Comparison of ENCODE assay signal across 1 cellular context in the genomic region with DNA sequence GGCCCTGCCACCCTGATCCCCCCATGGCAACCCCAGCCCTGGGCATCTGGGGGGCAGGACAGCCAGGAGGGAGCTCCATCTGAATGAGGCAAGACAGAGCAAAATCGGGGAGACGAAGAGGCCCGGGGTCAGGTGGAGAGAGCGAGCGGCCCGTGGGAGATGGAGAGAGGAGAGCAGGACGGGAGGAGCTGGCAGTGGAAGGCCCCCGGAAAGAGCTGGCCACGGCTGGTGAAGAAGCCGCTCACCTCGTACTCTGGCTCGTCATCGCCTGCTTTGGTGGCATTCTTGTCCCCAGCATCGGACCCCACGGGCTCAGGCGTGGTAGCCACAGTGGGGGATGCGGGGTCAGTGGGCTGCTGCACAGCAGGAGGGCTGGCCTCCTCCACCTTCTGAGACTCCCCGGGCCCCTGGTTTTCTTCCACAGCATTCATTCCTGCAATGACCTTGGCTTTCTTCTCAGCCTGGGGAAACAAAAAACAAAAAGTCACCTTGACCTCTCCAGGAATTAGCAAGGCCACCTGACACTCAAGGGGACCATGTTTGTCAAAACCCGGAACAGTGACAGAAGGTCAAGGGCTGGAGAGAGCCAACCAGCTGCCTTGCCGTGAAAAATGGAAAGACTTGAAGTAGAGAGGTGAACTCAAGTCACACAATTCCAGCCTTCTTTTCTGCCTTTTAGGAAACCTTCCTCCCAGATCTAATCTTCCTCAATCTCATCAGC.
TF ChIP-seq lines count a peak whose summit lies in the region.

No MANE protein-coding gene starts in this region.

TF ChIP-seq in GM23338, 12 proteins besides CTCF, POLR2A, EP300 and RAD21 (continued from another document):
- TF ChIP-seq, protein P1, sequence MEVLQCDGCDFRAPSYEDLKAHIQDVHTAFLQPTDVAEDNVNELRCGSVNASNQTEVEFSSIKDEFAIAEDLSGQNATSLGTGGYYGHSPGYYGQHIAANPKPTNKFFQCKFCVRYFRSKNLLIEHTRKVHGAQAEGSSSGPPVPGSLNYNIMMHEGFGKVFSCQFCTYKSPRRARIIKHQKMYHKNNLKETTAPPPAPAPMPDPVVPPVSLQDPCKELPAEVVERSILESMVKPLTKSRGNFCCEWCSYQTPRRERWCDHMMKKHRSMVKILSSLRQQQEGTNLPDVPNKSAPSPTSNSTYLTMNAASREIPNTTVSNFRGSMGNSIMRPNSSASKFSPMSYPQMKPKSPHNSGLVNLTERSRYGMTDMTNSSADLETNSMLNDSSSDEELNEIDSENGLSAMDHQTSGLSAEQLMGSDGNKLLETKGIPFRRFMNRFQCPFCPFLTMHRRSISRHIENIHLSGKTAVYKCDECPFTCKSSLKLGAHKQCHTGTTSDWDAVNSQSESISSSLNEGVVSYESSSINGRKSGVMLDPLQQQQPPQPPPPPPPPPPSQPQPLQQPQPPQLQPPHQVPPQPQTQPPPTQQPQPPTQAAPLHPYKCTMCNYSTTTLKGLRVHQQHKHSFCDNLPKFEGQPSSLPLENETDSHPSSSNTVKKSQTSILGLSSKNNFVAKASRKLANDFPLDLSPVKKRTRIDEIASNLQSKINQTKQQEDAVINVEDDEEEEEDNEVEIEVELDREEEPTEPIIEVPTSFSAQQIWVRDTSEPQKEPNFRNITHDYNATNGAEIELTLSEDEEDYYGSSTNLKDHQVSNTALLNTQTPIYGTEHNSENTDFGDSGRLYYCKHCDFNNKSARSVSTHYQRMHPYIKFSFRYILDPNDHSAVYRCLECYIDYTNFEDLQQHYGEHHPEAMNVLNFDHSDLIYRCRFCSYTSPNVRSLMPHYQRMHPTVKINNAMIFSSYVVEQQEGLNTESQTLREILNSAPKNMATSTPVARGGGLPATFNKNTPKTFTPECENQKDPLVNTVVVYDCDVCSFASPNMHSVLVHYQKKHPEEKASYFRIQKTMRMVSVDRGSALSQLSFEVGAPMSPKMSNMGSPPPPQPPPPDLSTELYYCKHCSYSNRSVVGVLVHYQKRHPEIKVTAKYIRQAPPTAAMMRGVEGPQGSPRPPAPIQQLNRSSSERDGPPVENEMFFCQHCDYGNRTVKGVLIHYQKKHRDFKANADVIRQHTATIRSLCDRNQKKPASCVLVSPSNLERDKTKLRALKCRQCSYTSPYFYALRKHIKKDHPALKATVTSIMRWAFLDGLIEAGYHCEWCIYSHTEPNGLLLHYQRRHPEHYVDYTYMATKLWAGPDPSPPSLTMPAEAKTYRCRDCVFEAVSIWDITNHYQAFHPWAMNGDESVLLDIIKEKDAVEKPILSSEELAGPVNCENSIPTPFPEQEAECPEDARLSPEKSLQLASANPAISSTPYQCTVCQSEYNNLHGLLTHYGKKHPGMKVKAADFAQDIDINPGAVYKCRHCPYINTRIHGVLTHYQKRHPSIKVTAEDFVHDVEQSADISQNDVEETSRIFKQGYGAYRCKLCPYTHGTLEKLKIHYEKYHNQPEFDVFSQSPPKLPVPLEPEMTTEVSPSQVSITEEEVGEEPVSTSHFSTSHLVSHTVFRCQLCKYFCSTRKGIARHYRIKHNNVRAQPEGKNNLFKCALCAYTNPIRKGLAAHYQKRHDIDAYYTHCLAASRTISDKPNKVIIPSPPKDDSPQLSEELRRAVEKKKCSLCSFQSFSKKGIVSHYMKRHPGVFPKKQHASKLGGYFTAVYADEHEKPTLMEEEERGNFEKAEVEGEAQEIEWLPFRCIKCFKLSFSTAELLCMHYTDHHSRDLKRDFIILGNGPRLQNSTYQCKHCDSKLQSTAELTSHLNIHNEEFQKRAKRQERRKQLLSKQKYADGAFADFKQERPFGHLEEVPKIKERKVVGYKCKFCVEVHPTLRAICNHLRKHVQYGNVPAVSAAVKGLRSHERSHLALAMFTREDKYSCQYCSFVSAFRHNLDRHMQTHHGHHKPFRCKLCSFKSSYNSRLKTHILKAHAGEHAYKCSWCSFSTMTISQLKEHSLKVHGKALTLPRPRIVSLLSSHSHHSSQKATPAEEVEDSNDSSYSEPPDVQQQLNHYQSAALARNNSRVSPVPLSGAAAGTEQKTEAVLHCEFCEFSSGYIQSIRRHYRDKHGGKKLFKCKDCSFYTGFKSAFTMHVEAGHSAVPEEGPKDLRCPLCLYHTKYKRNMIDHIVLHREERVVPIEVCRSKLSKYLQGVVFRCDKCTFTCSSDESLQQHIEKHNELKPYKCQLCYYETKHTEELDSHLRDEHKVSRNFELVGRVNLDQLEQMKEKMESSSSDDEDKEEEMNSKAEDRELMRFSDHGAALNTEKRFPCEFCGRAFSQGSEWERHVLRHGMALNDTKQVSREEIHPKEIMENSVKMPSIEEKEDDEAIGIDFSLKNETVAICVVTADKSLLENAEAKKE (CRISPR knock-in tag; IDR thresholded peaks at IDR 0.05), result no peak
